In genomic region chr2:34480366-34480765, GRCh38 we compare ENCODE assay signal across 2 cellular contexts.
TF ChIP-seq lines count a peak whose summit lies in the region.

No MANE protein-coding gene starts in this region.

TF ChIP-seq in HepG2, 621 proteins besides CTCF, POLR2A, EP300 and RAD21 (continued from another document):
- TF ChIP-seq ZBTB44 (CRISPR knock-in tag; IDR thresholded peaks at IDR 0.05): no peak
- TF ChIP-seq CREB1 (IDR thresholded peaks at IDR 0.05): peak; percentile 39; the same call in 1 of the 2 replicates
- TF ChIP-seq CREB1 (CRISPR knock-in tag; IDR thresholded peaks at IDR 0.05): no peak

TF ChIP-seq in neural cell, 6 proteins besides CTCF, POLR2A, EP300 and RAD21:
- TF ChIP-seq, protein P1, sequence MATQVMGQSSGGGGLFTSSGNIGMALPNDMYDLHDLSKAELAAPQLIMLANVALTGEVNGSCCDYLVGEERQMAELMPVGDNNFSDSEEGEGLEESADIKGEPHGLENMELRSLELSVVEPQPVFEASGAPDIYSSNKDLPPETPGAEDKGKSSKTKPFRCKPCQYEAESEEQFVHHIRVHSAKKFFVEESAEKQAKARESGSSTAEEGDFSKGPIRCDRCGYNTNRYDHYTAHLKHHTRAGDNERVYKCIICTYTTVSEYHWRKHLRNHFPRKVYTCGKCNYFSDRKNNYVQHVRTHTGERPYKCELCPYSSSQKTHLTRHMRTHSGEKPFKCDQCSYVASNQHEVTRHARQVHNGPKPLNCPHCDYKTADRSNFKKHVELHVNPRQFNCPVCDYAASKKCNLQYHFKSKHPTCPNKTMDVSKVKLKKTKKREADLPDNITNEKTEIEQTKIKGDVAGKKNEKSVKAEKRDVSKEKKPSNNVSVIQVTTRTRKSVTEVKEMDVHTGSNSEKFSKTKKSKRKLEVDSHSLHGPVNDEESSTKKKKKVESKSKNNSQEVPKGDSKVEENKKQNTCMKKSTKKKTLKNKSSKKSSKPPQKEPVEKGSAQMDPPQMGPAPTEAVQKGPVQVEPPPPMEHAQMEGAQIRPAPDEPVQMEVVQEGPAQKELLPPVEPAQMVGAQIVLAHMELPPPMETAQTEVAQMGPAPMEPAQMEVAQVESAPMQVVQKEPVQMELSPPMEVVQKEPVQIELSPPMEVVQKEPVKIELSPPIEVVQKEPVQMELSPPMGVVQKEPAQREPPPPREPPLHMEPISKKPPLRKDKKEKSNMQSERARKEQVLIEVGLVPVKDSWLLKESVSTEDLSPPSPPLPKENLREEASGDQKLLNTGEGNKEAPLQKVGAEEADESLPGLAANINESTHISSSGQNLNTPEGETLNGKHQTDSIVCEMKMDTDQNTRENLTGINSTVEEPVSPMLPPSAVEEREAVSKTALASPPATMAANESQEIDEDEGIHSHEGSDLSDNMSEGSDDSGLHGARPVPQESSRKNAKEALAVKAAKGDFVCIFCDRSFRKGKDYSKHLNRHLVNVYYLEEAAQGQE (IDR thresholded peaks at IDR 0.05; ENCODE audit: borderline replicate concordance): no peak
- TF ChIP-seq EZH2 (IDR thresholded peaks at IDR 0.05; ENCODE audit: borderline replicate concordance, insufficient read depth, low read length, poor library complexity, severe bottlenecking): no peak
- TF ChIP-seq MXI1 (conservative IDR thresholded peaks at IDR 0.05; ENCODE audit: poor library complexity, severe bottlenecking): no peak
- TF ChIP-seq SMC3 (conservative IDR thresholded peaks at IDR 0.05; ENCODE audit: poor library complexity): no peak
- no peak for TF ChIP-seq POLR2AphosphoS5 (IDR thresholded peaks at IDR 0.05)
- TF ChIP-seq TAF1 (IDR thresholded peaks at IDR 0.05; ENCODE audit: low read depth): no peak
